ENCODE assay signal across 7 cellular contexts in the genomic region with DNA sequence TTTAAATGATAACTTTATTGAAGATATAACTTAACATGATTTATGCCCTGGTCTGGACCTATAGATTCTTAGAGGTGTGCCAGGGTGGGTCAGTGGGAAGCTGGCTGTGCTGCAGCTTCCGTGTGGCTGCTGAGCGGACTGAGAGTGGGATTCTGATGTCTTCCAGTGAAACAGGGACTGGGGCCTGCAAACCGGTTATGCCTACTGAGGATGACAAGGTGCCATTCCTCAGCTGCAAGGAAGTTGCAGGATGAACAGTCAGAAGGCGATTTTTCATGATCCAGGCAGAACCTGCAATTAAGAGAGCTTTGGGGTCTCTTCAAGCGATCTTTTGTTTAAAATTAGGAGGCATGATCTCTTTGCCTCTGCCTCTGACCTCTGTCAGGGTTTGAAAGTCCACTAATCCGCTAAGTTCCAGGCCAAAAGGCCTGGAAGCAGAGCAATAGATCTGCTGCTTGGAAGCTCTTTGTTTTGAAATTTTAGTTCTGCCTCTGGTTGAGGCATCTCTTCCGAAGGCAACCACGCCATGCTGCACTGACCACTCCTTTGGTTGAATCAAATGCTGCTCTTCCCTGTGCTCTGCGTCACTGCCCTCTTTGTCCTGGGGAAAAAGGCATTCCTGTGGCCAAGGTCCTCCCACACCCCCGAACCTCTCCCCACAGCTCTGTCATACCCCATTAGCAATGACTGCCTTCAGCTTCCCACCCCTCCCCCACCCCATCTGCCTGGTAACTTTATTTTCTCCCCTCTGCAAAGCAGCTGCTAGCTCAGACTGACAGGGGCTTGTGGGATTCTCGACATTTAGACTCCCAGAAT. TPM values are rescaled to one million over a fixed set of nuclear protein-coding genes. Genes with fewer than 3 reads are reported as not detected.
A peak's percentile ranks its signal among the peaks of the same experiment; 100 is the strongest.
DNase-seq lines count a peak whose midpoint lies in the region; ATAC-seq and TF ChIP-seq lines count a peak whose summit lies in the region.

No MANE protein-coding gene starts in this region.

- H3K27me3 ChIP-seq in neuronal stem cell (ENCODE audit: control insufficient read depth in 3 of 3, insufficient read depth in 3 of 3, low read depth in 1 of 3, low read length in 3 of 3), result no peaks in the 10 kb centered on the region

- H3K4me1 ChIP-seq in neuronal stem cell (ENCODE audit: control insufficient read depth in 2 of 2, insufficient read depth in 1 of 2, low read depth in 1 of 2, low read length in 2 of 2), result peaks cover 8 to 16% of the 10 kb centered on the region in 2 donors

- H3K4ac ChIP-seq in neuronal stem cell (ENCODE audit: low read length), result no peak overlapping the region

- peaks cover 3 to 15% of the 10 kb centered on the region in 2 donors for H3K36me3 ChIP-seq in neuronal stem cell (replicated peaks in 1 of 2; ENCODE audit: control insufficient read depth in 2 of 2, insufficient read depth in 2 of 2, low read length in 2 of 2)

- H3K14ac ChIP-seq in neuronal stem cell (ENCODE audit: low read length), result no peak overlapping the region

- no peak overlapping the region for H4K8ac ChIP-seq in neuronal stem cell (ENCODE audit: low read depth, low read length)

- H3K9ac ChIP-seq in neuronal stem cell (ENCODE audit: low read depth, low read length, poor library complexity), result no peak overlapping the region

- H2BK12ac ChIP-seq in neuronal stem cell (ENCODE audit: low read length), result no peak overlapping the region

- peak overlapping the region; percentile 35 for H2AFZ ChIP-seq in neuronal stem cell (ENCODE audit: low read length)

- no peak overlapping the region for H4K91ac ChIP-seq in neuronal stem cell (ENCODE audit: low read depth, low read length, poor library complexity)

- peak overlapping the region; percentile 95 for H3K27ac ChIP-seq in neuronal stem cell (replicated peaks; ENCODE audit: low read length)

- ATAC-seq in HG02798 (IDR thresholded peaks at IDR 0.05; ENCODE audit: poor library complexity, unreplicated experiment), result no peak

- no CpG with 5 or more reads among the region's 11 CpGs for WGBS in neuronal stem cell (ENCODE audit: extremely low coverage in 2 of 2, insufficient read length in 2 of 2, insufficient replicate concordance in 1 of 2), 2 donors

- H2AK5ac ChIP-seq in neuronal stem cell (ENCODE audit: low read depth, low read length), result no peak overlapping the region

- no peak overlapping the region for H2BK5ac ChIP-seq in neuronal stem cell (ENCODE audit: low read length)

- peaks cover 0 to 1% of the 10 kb centered on the region in 2 donors for H3K9me3 ChIP-seq in neuronal stem cell (replicated peaks in 1 of 2; ENCODE audit: control insufficient read depth in 2 of 2, insufficient read depth in 1 of 2, low read depth in 1 of 2, low read length in 2 of 2)

- DNase-seq in ELF-1 (ENCODE audit: low read depth, low spot score) (peak; percentile 56), NCI-H2171 treated with DMSO at 0.1 percent for 48 hours (lab: John Stamatoyannopoulos, UW) (peak; percentile 88), cerebellar cortex (ENCODE audit: low spot score) (peak; percentile 28), neuronal stem cell (ENCODE audit: low spot score) (peak; percentile 88), GM10266 (ENCODE audit: extremely low spot score) (no peak), NCI-H146 treated with DMSO at 0.1 percent for 48 hours (lab: John Stamatoyannopoulos, UW; ENCODE audit: unreplicated experiment) (no peak)

- no peak overlapping the region for H2BK15ac ChIP-seq in neuronal stem cell (ENCODE audit: low read length)

- peak overlapping the region; percentile 67 to 77 for H3K4me3 ChIP-seq in neuronal stem cell (ENCODE audit: low read length in 2 of 2)

- H3K4me2 ChIP-seq in neuronal stem cell (ENCODE audit: insufficient read depth, low read length, poor library complexity, severe bottlenecking), result peak overlapping the region; percentile 52

- H3K18ac ChIP-seq in neuronal stem cell (ENCODE audit: low read length), result peak overlapping the region; percentile 0

- TF ChIP-seq CTCF in GM10266 (IDR thresholded peaks at IDR 0.05; ENCODE audit: control insufficient read depth, insufficient read depth, low read depth, missing control alignments), result no peak

- no peak overlapping the region for H2BK120ac ChIP-seq in neuronal stem cell (ENCODE audit: low read depth, low read length)

- no peak overlapping the region for H3K23ac ChIP-seq in neuronal stem cell (ENCODE audit: low read depth, low read length, poor library complexity)

- peaks cover 1% of the 10 kb centered on the region for H3K79me1 ChIP-seq in neuronal stem cell (ENCODE audit: low read depth, low read length)

RNA-seq across cellular contexts. Expression of a gene that starts 2.0 kb away (rescaled TPM):
- 61.7 TPM for polyA plus RNA-seq in neuronal stem cell (2013, experiment 1 of 2)
- 62.7 TPM for polyA plus RNA-seq in neuronal stem cell (2013, experiment 2 of 2)

RNA-seq across cellular contexts. Expression of a gene that starts 2.1 kb away (rescaled TPM):
- polyA plus RNA-seq in neuronal stem cell (2013, experiment 1 of 2), result 9.1 TPM
- 9.5 TPM for polyA plus RNA-seq in neuronal stem cell (2013, experiment 2 of 2)

RNA-seq across cellular contexts. Expression of a gene that starts 25.5 kb away (rescaled TPM):
- polyA plus RNA-seq in neuronal stem cell (2013, experiment 1 of 2), result 260 TPM
- 259 TPM for polyA plus RNA-seq in neuronal stem cell (2013, experiment 2 of 2)

Comparison
In these comparisons a context has a peak if more than half of its experiments do, and no peak if none do; other contexts are left out.
1. DNase-seq: peak in ELF-1 (single experiment), NCI-H2171 treated with DMSO at 0.1 percent for 48 hours (single experiment), cerebellar cortex (single experiment) and neuronal stem cell (single experiment); none in GM10266 (single experiment) and NCI-H146 treated with DMSO at 0.1 percent for 48 hours (single experiment).